In the genomic region with DNA sequence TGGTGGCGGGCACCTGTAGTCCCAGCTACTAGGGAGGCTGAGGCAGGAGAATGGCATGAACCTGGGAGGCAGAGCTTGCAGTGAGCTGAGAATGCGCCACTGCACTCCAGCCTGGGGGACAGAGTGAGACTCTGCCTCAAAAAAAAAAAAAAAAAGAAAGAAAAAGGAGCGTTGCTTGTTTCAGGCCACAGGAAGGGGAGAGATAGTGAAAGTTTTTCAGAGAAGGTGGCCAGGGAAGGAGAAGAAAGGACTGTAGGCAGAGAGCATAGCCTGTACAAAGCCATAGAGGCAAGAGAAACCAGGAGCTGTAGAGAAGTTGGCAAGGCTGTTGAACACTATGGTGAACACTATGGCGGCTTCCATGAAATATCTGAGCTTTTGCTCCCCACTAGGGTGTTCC, we compare ENCODE assay signal across 7 cellular contexts. TPM values are rescaled to one million over a fixed set of nuclear protein-coding genes. Genes with fewer than 3 reads are reported as not detected.
DNase-seq lines count a peak whose midpoint lies in the region; ATAC-seq and TF ChIP-seq lines count a peak whose summit lies in the region.
"Not testable (repeated sequence)": the region's sequence is repeated elsewhere in the genome, so short reads cannot be mapped to it uniquely, and the experiment has no call there.

No MANE protein-coding gene starts in this region.

- not testable (repeated sequence) for H3K9me3 ChIP-seq in Caco-2; RWPE2 (ENCODE audit: severe bottlenecking); stomach

- not testable (repeated sequence) for TF ChIP-seq EP300 in stomach (IDR thresholded peaks at IDR 0.05)

- H3K27ac Mint-ChIP-seq in Caco-2 (ENCODE audit: unreplicated experiment) (peak overlapping the region; percentile 74), endothelial cell (ENCODE audit: unreplicated experiment) (peak overlapping the region; percentile 36)
- peak overlapping the region; percentile 39 for H3K27ac Mint-ChIP-seq in activated CD8-positive, alpha-beta T cell treated with anti-CD3 and anti-CD28 coated beads for 36 hours
- H3K27ac Mint-ChIP-seq in activated naive CD4-positive, alpha-beta T cell treated with anti-CD3 and anti-CD28 coated beads, Interleukin-2, amount 50 U/mL, for 72 hours: peak overlapping the region; percentile 57 to 73
- H3K27ac Mint-ChIP-seq in naive thymus-derived CD8-positive, alpha-beta T cell: peak overlapping the region; percentile 60 to 92 (median 72)

- not testable (repeated sequence) for H3K4me3 Mint-ChIP-seq in Caco-2 (ENCODE audit: unreplicated experiment); endothelial cell (ENCODE audit: unreplicated experiment)
- H3K4me3 Mint-ChIP-seq in activated CD8-positive, alpha-beta T cell treated with anti-CD3 and anti-CD28 coated beads for 36 hours: peak overlapping the region; percentile 28
- peak overlapping the region; percentile 50 to 78 (median 70) for H3K4me3 Mint-ChIP-seq in naive thymus-derived CD8-positive, alpha-beta T cell

- not testable (repeated sequence) for TF ChIP-seq POLR2A in stomach (IDR thresholded peaks at IDR 0.05)

- H3K4me1 Mint-ChIP-seq in Caco-2 (ENCODE audit: low read depth, unreplicated experiment) (peaks cover 18% of the 10 kb centered on the region), endothelial cell (ENCODE audit: unreplicated experiment) (peaks cover 12% of the 10 kb centered on the region)
- peaks cover 27% of the 10 kb centered on the region for H3K4me1 Mint-ChIP-seq in activated CD8-positive, alpha-beta T cell treated with anti-CD3 and anti-CD28 coated beads for 36 hours (ENCODE audit: low read depth)
- H3K4me1 Mint-ChIP-seq in naive thymus-derived CD8-positive, alpha-beta T cell: peaks cover 18 to 56% (median 44%) of the 10 kb centered on the region in 4 donors

- intact Hi-C loops in Caco-2 (cut with micrococcal nuclease; ENCODE audit: unreplicated experiment); activated CD8-positive, alpha-beta T cell treated with anti-CD3 and anti-CD28 coated beads for 36 hours (cut with micrococcal nuclease); stomach (cut with DNase I; ENCODE audit: low total_unique reads): not testable (repeated sequence)

- WGBS in stomach, 5 donors: 81 to 95% (median 87%) methylated on average over 4 of the region's 4 CpGs

- H3K27ac ChIP-seq in RWPE2 (ENCODE audit: poor library complexity, severe bottlenecking): peak overlapping the region; percentile 40
- peak overlapping the region in 3 of 5 donors; percentile 65 to 84 (median 76) for H3K27ac ChIP-seq in stomach

- H3K27me3 ChIP-seq in Caco-2 (replicated peaks; ENCODE audit: control insufficient read depth, insufficient read depth, low read length); RWPE2 (ENCODE audit: insufficient read depth, poor library complexity, severe bottlenecking); stomach: not testable (repeated sequence)

- TF ChIP-seq CTCF in Caco-2 (IDR thresholded peaks at IDR 0.05; ENCODE audit: insufficient read depth in 1 of 2, low read depth in 1 of 2, low read length in 1 of 2, severe bottlenecking in 1 of 2, unreplicated experiment in 1 of 2); RWPE2 (IDR thresholded peaks at IDR 0.05; ENCODE audit: poor library complexity, severe bottlenecking); activated CD8-positive, alpha-beta T cell treated with anti-CD3 and anti-CD28 coated beads for 36 hours (IDR thresholded peaks at IDR 0.05); endothelial cell (IDR thresholded peaks at IDR 0.05; ENCODE audit: unreplicated experiment); stomach (IDR thresholded peaks at IDR 0.05): not testable (repeated sequence)

- not testable (repeated sequence) for ATAC-seq in RWPE2 (ENCODE audit: low read depth); activated CD8-positive, alpha-beta T cell treated with anti-CD3 and anti-CD28 coated beads for 36 hours; activated naive CD4-positive, alpha-beta T cell treated with anti-CD3 and anti-CD28 coated beads, Interleukin-2, amount 50 U/mL, for 72 hours
- ATAC-seq in naive thymus-derived CD8-positive, alpha-beta T cell: peak; percentile 12 to 26

- not testable (repeated sequence) for H3K36me3 ChIP-seq in Caco-2 (ENCODE audit: control insufficient read depth, insufficient read depth, low read length); RWPE2 (ENCODE audit: low read depth)
- H3K36me3 ChIP-seq in stomach: peaks cover 43 to 75% (median 64%) of the 10 kb centered on the region in 4 donors

- CTCF ChIA-PET in Caco-2 (lab: Charles Lee): interaction anchor here (1.2 to 2.0 kb wide), 4 partner anchors 13 to 38 kb away, joined by 5 to 9 read pairs (median 6); a partner anchor contains a TSS
- CTCF ChIA-PET in activated CD8-positive, alpha-beta T cell treated with anti-CD3 and anti-CD28 coated beads for 36 hours (lab: Charles Lee): interaction anchor here (0.8 to 2.0 kb wide), 8 partner anchors 10 to 218 kb away, joined by 3 to 6 read pairs (median 4); a partner anchor contains a TSS

- not testable (repeated sequence) for BruUV-seq in Caco-2 (replicated peaks; lab: Mats Ljungman, UMichigan)

- DNase-seq in Caco-2; RWPE2 (ENCODE audit: low spot score); activated CD8-positive, alpha-beta T cell treated with anti-CD3 and anti-CD28 coated beads for 36 hours; activated naive CD4-positive, alpha-beta T cell treated with anti-CD3 and anti-CD28 coated beads, Interleukin-2, amount 50 U/mL, for 72 hours (ENCODE audit: low spot score in 2 of 2); endothelial cell (ENCODE audit: low spot score); naive thymus-derived CD8-positive, alpha-beta T cell; stomach: not testable (repeated sequence)

- H3K27me3 Mint-ChIP-seq in Caco-2 (ENCODE audit: insufficient read depth, unreplicated experiment); activated CD8-positive, alpha-beta T cell treated with anti-CD3 and anti-CD28 coated beads for 36 hours; naive thymus-derived CD8-positive, alpha-beta T cell: not testable (repeated sequence)
- peaks cover 13% of the 10 kb centered on the region for H3K27me3 Mint-ChIP-seq in endothelial cell (ENCODE audit: unreplicated experiment)

- H3K36me3 Mint-ChIP-seq in Caco-2 (ENCODE audit: insufficient read depth, unreplicated experiment) (peaks cover 41% of the 10 kb centered on the region), endothelial cell (ENCODE audit: low read depth, unreplicated experiment) (peaks cover 15% of the 10 kb centered on the region)
- peaks cover 22% of the 10 kb centered on the region for H3K36me3 Mint-ChIP-seq in activated CD8-positive, alpha-beta T cell treated with anti-CD3 and anti-CD28 coated beads for 36 hours (ENCODE audit: low read depth)
- H3K36me3 Mint-ChIP-seq in activated naive CD4-positive, alpha-beta T cell treated with anti-CD3 and anti-CD28 coated beads, Interleukin-2, amount 50 U/mL, for 72 hours: peaks cover 12 to 22% of the 10 kb centered on the region in 2 donors
- H3K36me3 Mint-ChIP-seq in naive thymus-derived CD8-positive, alpha-beta T cell: not testable (repeated sequence)

- H3K4me3 ChIP-seq in Caco-2 (ENCODE audit: low read depth, low read length); RWPE2 (ENCODE audit: severe bottlenecking); stomach: not testable (repeated sequence)

- peaks cover 28% of the 10 kb centered on the region for H3K4me1 ChIP-seq in Caco-2
- H3K4me1 ChIP-seq in RWPE2 (ENCODE audit: insufficient read depth, poor library complexity, severe bottlenecking): not testable (repeated sequence)
- peaks cover 18 to 38% (median 24%) of the 10 kb centered on the region in 4 donors for H3K4me1 ChIP-seq in stomach

- not testable (repeated sequence) for H3K9me3 Mint-ChIP-seq in Caco-2 (ENCODE audit: unreplicated experiment); activated CD8-positive, alpha-beta T cell treated with anti-CD3 and anti-CD28 coated beads for 36 hours; activated naive CD4-positive, alpha-beta T cell treated with anti-CD3 and anti-CD28 coated beads, Interleukin-2, amount 50 U/mL, for 72 hours; endothelial cell (ENCODE audit: unreplicated experiment); naive thymus-derived CD8-positive, alpha-beta T cell

- POLR2A ChIA-PET in Caco-2 (lab: Charles Lee): interaction anchor here (0.6 to 1.0 kb wide), 3 partner anchors 14 to 615 kb away, joined by 3 to 5 read pairs (median 5); no protein-coding TSS in a partner anchor
- POLR2A ChIA-PET in activated CD8-positive, alpha-beta T cell treated with anti-CD3 and anti-CD28 coated beads for 36 hours (lab: Charles Lee): interaction anchor here (0.9 to 3.3 kb wide), 5 partner anchors 9 to 283 kb away, joined by 3 to 12 read pairs (median 5); a partner anchor contains a TSS
- POLR2A ChIA-PET in naive thymus-derived CD8-positive, alpha-beta T cell (lab: Charles Lee): interaction anchor here (0.7 to 3.0 kb wide), 6 partner anchors 10 to 218 kb away, joined by 3 to 16 read pairs (median 5); a partner anchor contains a TSS

RNA-seq across cellular contexts. Expression of a gene that starts 4.5 kb away (rescaled TPM):
- total RNA-seq in Caco-2 (2022) (28.7 and 29.2 TPM in 2 replicates), endothelial cell (ENCODE audit: unreplicated experiment) (24.2 TPM), stomach (10 to 100 TPM; 11.7 to 55.8 (median 22.9) TPM)
- 10 to 100 TPM; 10.8 to 11.4 TPM for total RNA-seq in activated CD8-positive, alpha-beta T cell treated with anti-CD3 and anti-CD28 coated beads for 36 hours
- total RNA-seq in activated naive CD4-positive, alpha-beta T cell treated with anti-CD3 and anti-CD28 coated beads, Interleukin-2, amount 50 U/mL, for 72 hours: 10 to 100 TPM; 13.1 to 16.9 TPM
- 10 to 100 TPM; 26.4 to 28.5 TPM for total RNA-seq in naive thymus-derived CD8-positive, alpha-beta T cell
- polyA plus RNA-seq in naive thymus-derived CD8-positive, alpha-beta T cell: 10 to 100 TPM in 2 of 3 donors, 1 to 10 TPM in 1; 8.0 to 16.2 (median 13.4) TPM
- 10 to 100 TPM; 16.7 to 22.4 (median 19.9) TPM for polyA plus RNA-seq in stomach

RNA-seq across cellular contexts. Expression of a gene that starts 12.2 kb away (rescaled TPM):
- total RNA-seq in Caco-2 (2022) (2.3 and 4.0 TPM in 2 replicates), endothelial cell (ENCODE audit: unreplicated experiment) (0.64 TPM), stomach (1 to 10 TPM in 1 of 5 donors, under 1 TPM in 1, not detected in 3; 0.55 to 1.8 TPM)
- under 1 TPM; 0.43 to 0.49 TPM for total RNA-seq in activated CD8-positive, alpha-beta T cell treated with anti-CD3 and anti-CD28 coated beads for 36 hours
- 1 to 10 TPM in 1 of 2 donors, under 1 TPM in 1; 0.76 to 1.7 TPM for total RNA-seq in activated naive CD4-positive, alpha-beta T cell treated with anti-CD3 and anti-CD28 coated beads, Interleukin-2, amount 50 U/mL, for 72 hours
- 1 to 10 TPM; 1.4 to 2.1 TPM for total RNA-seq in naive thymus-derived CD8-positive, alpha-beta T cell
- under 1 TPM; 0.18 to 0.98 (median 0.24) TPM for polyA plus RNA-seq in naive thymus-derived CD8-positive, alpha-beta T cell
- 1 to 10 TPM; 2.7 to 4.8 (median 4.6) TPM for polyA plus RNA-seq in stomach

RNA-seq across cellular contexts. Expression of a gene that starts 21.4 kb away (rescaled TPM):
- 128 and 138 TPM in 2 replicates for total RNA-seq in Caco-2 (2022)
- total RNA-seq in activated CD8-positive, alpha-beta T cell treated with anti-CD3 and anti-CD28 coated beads for 36 hours: 10 to 100 TPM; 59.5 to 60.9 TPM
- total RNA-seq in activated naive CD4-positive, alpha-beta T cell treated with anti-CD3 and anti-CD28 coated beads, Interleukin-2, amount 50 U/mL, for 72 hours: 100 to 1,000 TPM in 1 of 2 donors, 10 to 100 TPM in 1; 86.4 to 124 TPM
- total RNA-seq in endothelial cell (ENCODE audit: unreplicated experiment): 66.3 TPM
- total RNA-seq in naive thymus-derived CD8-positive, alpha-beta T cell: 10 to 100 TPM; 67.0 to 72.3 TPM
- 10 to 100 TPM; 48.3 to 67.9 (median 65.5) TPM for polyA plus RNA-seq in naive thymus-derived CD8-positive, alpha-beta T cell
- total RNA-seq in stomach: 100 to 1,000 TPM in 1 of 5 donors, 10 to 100 TPM in 4; 15.6 to 127 (median 43.5) TPM
- polyA plus RNA-seq in stomach: 10 to 100 TPM; 79.6 to 93.4 (median 88.4) TPM

RNA-seq across cellular contexts. Expression of a gene that starts 26.3 kb away (rescaled TPM):
- 37.5 and 41.2 TPM in 2 replicates for total RNA-seq in Caco-2 (2022)
- total RNA-seq in activated CD8-positive, alpha-beta T cell treated with anti-CD3 and anti-CD28 coated beads for 36 hours: 10 to 100 TPM; 42.7 to 45.9 TPM
- 10 to 100 TPM; 44.3 to 60.5 TPM for total RNA-seq in activated naive CD4-positive, alpha-beta T cell treated with anti-CD3 and anti-CD28 coated beads, Interleukin-2, amount 50 U/mL, for 72 hours
- 45.9 TPM for total RNA-seq in endothelial cell (ENCODE audit: unreplicated experiment)
- total RNA-seq in naive thymus-derived CD8-positive, alpha-beta T cell: 10 to 100 TPM; 58.2 to 67.8 TPM
- 10 to 100 TPM; 24.6 to 47.1 (median 25.0) TPM for polyA plus RNA-seq in naive thymus-derived CD8-positive, alpha-beta T cell
- 100 to 1,000 TPM in 1 of 5 donors, 10 to 100 TPM in 4; 39.7 to 101 (median 62.5) TPM for total RNA-seq in stomach
- 10 to 100 TPM; 39.1 to 83.4 (median 55.5) TPM for polyA plus RNA-seq in stomach

RNA-seq across cellular contexts. Expression of a gene that starts 37.0 kb away (rescaled TPM):
- total RNA-seq in Caco-2 (2022) (24.7 and 25.2 TPM in 2 replicates), endothelial cell (ENCODE audit: unreplicated experiment) (8.0 TPM), stomach (1 to 10 TPM in 2 of 5 donors, under 1 TPM in 1, not detected in 2; 0.89 to 3.3 (median 2.4) TPM)
- 10 to 100 TPM; 18.1 to 21.4 TPM for total RNA-seq in activated CD8-positive, alpha-beta T cell treated with anti-CD3 and anti-CD28 coated beads for 36 hours
- total RNA-seq in activated naive CD4-positive, alpha-beta T cell treated with anti-CD3 and anti-CD28 coated beads, Interleukin-2, amount 50 U/mL, for 72 hours: 10 to 100 TPM; 24.7 to 52.5 TPM
- total RNA-seq in naive thymus-derived CD8-positive, alpha-beta T cell: 1 to 10 TPM; 3.3 to 4.6 TPM
- polyA plus RNA-seq in naive thymus-derived CD8-positive, alpha-beta T cell: 1 to 10 TPM in 1 of 3 donors, under 1 TPM in 2; 0.69 to 1.1 (median 0.71) TPM
- 1 to 10 TPM; 5.1 to 6.5 (median 5.2) TPM for polyA plus RNA-seq in stomach
